Comparison of ENCODE assay signal across 8 cellular contexts in genomic region chr7:116138202-116138801, GRCh38.
A peak's percentile ranks its signal among the peaks of the same experiment; 100 is the strongest.
DNase-seq lines count a peak whose midpoint lies in the region; ATAC-seq and TF ChIP-seq lines count a peak whose summit lies in the region.

No MANE protein-coding gene starts in this region.

- ATAC-seq in natural killer cell treated with Interleukin-12 subunit alpha and Interleukin-12 subunit beta and Interleukin-15 and Interleukin-18, amount 100 ng/mL, for 72 hours = peak; percentile 70 to 73

- no peaks in the 10 kb centered on the region for H3K27me3 Mint-ChIP-seq in natural killer cell treated with Interleukin-12 subunit alpha and Interleukin-12 subunit beta and Interleukin-15 and Interleukin-18, amount 100 ng/mL, for 72 hours

- peaks cover 6 to 9% of the 10 kb centered on the region in 2 donors for H3K4me1 Mint-ChIP-seq in natural killer cell treated with Interleukin-12 subunit alpha and Interleukin-12 subunit beta and Interleukin-15 and Interleukin-18, amount 100 ng/mL, for 72 hours (ENCODE audit: low read depth in 2 of 2)

- H3K9me3 ChIP-seq in SK-N-MC (ENCODE audit: low read depth, low read length) (no peaks in the 10 kb centered on the region), esophagus squamous epithelium (no peaks in the 10 kb centered on the region)

- no peak overlapping the region for H3K4me3 Mint-ChIP-seq in natural killer cell treated with Interleukin-12 subunit alpha and Interleukin-12 subunit beta and Interleukin-15 and Interleukin-18, amount 100 ng/mL, for 72 hours

- intact Hi-C loops in esophagus squamous epithelium (cut with DNase I) = no loop called here

- no peak overlapping the region for H3K27ac Mint-ChIP-seq in natural killer cell treated with Interleukin-12 subunit alpha and Interleukin-12 subunit beta and Interleukin-15 and Interleukin-18, amount 100 ng/mL, for 72 hours

- WGBS in esophagus squamous epithelium, 2 donors = 5 to 6% methylated on average over 2 of the region's 2 CpGs

- H3K36me3 Mint-ChIP-seq in natural killer cell treated with Interleukin-12 subunit alpha and Interleukin-12 subunit beta and Interleukin-15 and Interleukin-18, amount 100 ng/mL, for 72 hours = no peaks in the 10 kb centered on the region

- H3K36me3 ChIP-seq in SK-N-MC (ENCODE audit: insufficient read depth, low read length) = no peaks in the 10 kb centered on the region
- H3K36me3 ChIP-seq in esophagus squamous epithelium = no peaks in the 10 kb centered on the region

- no peaks in the 10 kb centered on the region for H3K9me3 Mint-ChIP-seq in natural killer cell treated with Interleukin-12 subunit alpha and Interleukin-12 subunit beta and Interleukin-15 and Interleukin-18, amount 100 ng/mL, for 72 hours

- TF ChIP-seq CTCF in GM12865 (IDR thresholded peaks at IDR 0.05; ENCODE audit: insufficient read depth, low read depth, low read length, missing control alignments) (peak; percentile 67), esophagus squamous epithelium (IDR thresholded peaks at IDR 0.05) (peak; percentile 47 to 79 (median 65))

- no peak for TF ChIP-seq POLR2A in esophagus squamous epithelium (IDR thresholded peaks at IDR 0.05)

- CTCF ChIA-PET in HEK293T (lab: Yijun Ruan, JAX) = interaction anchor here (0.6 to 1.4 kb wide), 7 partner anchors 15 to 453 kb away, joined by 3 to 6 read pairs (median 4); no protein-coding TSS in a partner anchor

- peaks cover 0 to 12% (median 3%) of the 10 kb centered on the region in 3 donors for H3K4me1 ChIP-seq in esophagus squamous epithelium

- no peak overlapping the region for H3K4me3 ChIP-seq in GM12865 (ENCODE audit: low read depth, low read length)
- no peak overlapping the region for H3K4me3 ChIP-seq in SK-N-MC
- H3K4me3 ChIP-seq in esophagus squamous epithelium = no peak overlapping the region

- POLR2A ChIA-PET in HEK293T (lab: Yijun Ruan, JAX) = no interaction called here

- H3K27me3 ChIP-seq in esophagus squamous epithelium = no peaks in the 10 kb centered on the region

- DNase-seq in AG08396 (ENCODE audit: low spot score) = peak; percentile 33
- DNase-seq in GM12865 (ENCODE audit: low read depth) = peak; percentile 72
- peak; percentile 49 for DNase-seq in HEK293T (ENCODE audit: extremely low spot score)
- peak; percentile 77 for DNase-seq in LoVo (ENCODE audit: low spot score)
- peak; percentile 90 for DNase-seq in SK-N-MC (ENCODE audit: low read depth, low spot score)
- DNase-seq in esophagus squamous epithelium (lab: John Stamatoyannopoulos, UW) = no peak
- DNase-seq in natural killer cell treated with Interleukin-12 subunit alpha and Interleukin-12 subunit beta and Interleukin-15 and Interleukin-18, amount 100 ng/mL, for 72 hours (ENCODE audit: low spot score) = no peak
- no peak for DNase-seq in HK-2 (ENCODE audit: unreplicated experiment)

- H3K27ac ChIP-seq in SK-N-MC (no peak overlapping the region; the same call in 1 of the 2 replicates), esophagus squamous epithelium (no peak overlapping the region)

- H3K9ac ChIP-seq in SK-N-MC (ENCODE audit: insufficient read length) = no peak overlapping the region

TF ChIP-seq in HEK293T, 16 proteins besides CTCF, POLR2A, EP300 and RAD21:
- no peak for TF ChIP-seq FOXK2 (IDR thresholded peaks at IDR 0.05)
- no peak for TF ChIP-seq ELF4 (IDR thresholded peaks at IDR 0.05)
- TF ChIP-seq FOXA1 (IDR thresholded peaks at IDR 0.05) = no peak
- no peak for TF ChIP-seq HDGF (IDR thresholded peaks at IDR 0.05; ENCODE audit: borderline replicate concordance)
- no peak for TF ChIP-seq ZNF384 (IDR thresholded peaks at IDR 0.05)
- no peak for TF ChIP-seq NFRKB (IDR thresholded peaks at IDR 0.05)
- TF ChIP-seq LEF1 (IDR thresholded peaks at IDR 0.05; ENCODE audit: borderline replicate concordance) = no peak
- TF ChIP-seq BHLHE40 (IDR thresholded peaks at IDR 0.05; ENCODE audit: borderline replicate concordance) = no peak
- no peak for TF ChIP-seq FOXM1 (IDR thresholded peaks at IDR 0.05; ENCODE audit: borderline replicate concordance)
- TF ChIP-seq SUZ12 (IDR thresholded peaks at IDR 0.05) = no peak
- TF ChIP-seq, protein P1, sequence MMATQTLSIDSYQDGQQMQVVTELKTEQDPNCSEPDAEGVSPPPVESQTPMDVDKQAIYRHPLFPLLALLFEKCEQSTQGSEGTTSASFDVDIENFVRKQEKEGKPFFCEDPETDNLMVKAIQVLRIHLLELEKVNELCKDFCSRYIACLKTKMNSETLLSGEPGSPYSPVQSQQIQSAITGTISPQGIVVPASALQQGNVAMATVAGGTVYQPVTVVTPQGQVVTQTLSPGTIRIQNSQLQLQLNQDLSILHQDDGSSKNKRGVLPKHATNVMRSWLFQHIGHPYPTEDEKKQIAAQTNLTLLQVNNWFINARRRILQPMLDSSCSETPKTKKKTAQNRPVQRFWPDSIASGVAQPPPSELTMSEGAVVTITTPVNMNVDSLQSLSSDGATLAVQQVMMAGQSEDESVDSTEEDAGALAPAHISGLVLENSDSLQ (IDR thresholded peaks at IDR 0.05) = no peak
- no peak for TF ChIP-seq L3MBTL2 (conservative IDR thresholded peaks at IDR 0.05)
- no peak for TF ChIP-seq ARNT (IDR thresholded peaks at IDR 0.05)
- no peak for TF ChIP-seq TARDBP (IDR thresholded peaks at IDR 0.05)
- no peak for TF ChIP-seq SP1 (IDR thresholded peaks at IDR 0.05)
TF ChIP-seq in HEK293T: peak in this region for 0.

Comparison
In these comparisons a context has a peak if more than half of its experiments do, and no peak if none do; other contexts are left out.
1. DNase-seq: peak in AG08396 (single experiment), GM12865 (single experiment), HEK293T (single experiment), LoVo (single experiment) and SK-N-MC (single experiment); none in esophagus squamous epithelium (single experiment), natural killer cell treated with Interleukin-12 subunit alpha and Interleukin-12 subunit beta and Interleukin-15 and Interleukin-18, amount 100 ng/mL, for 72 hours (single experiment) and HK-2 (single experiment).